1 cellular context compared by ENCODE assay signal in the genomic region with DNA sequence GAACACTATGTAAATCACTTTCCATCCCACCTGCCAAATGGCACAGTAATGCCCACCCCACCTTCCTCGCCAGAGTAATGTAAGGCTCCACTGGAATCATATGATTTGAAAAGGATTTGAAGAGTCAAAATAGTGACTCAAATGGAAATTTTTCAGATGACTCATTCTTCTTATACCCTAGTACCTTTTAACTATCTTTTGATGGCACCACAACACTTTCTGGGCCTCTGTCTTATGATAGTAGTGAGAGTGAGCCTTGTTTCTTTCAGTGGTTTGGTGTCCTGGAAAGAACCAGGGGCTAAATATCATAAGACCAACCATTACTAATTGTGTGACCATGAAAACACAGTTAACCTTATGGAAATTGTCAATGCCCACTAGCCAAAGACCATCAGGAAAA.
TF ChIP-seq lines count a peak whose summit lies in the region.

No MANE protein-coding gene starts in this region.

TF ChIP-seq in SK-N-SH treated with all-trans-retinoic acid at 6 μM for 48 hours, 23 proteins besides CTCF, POLR2A, EP300 and RAD21 (continued from another document):
- TF ChIP-seq, protein P1, sequence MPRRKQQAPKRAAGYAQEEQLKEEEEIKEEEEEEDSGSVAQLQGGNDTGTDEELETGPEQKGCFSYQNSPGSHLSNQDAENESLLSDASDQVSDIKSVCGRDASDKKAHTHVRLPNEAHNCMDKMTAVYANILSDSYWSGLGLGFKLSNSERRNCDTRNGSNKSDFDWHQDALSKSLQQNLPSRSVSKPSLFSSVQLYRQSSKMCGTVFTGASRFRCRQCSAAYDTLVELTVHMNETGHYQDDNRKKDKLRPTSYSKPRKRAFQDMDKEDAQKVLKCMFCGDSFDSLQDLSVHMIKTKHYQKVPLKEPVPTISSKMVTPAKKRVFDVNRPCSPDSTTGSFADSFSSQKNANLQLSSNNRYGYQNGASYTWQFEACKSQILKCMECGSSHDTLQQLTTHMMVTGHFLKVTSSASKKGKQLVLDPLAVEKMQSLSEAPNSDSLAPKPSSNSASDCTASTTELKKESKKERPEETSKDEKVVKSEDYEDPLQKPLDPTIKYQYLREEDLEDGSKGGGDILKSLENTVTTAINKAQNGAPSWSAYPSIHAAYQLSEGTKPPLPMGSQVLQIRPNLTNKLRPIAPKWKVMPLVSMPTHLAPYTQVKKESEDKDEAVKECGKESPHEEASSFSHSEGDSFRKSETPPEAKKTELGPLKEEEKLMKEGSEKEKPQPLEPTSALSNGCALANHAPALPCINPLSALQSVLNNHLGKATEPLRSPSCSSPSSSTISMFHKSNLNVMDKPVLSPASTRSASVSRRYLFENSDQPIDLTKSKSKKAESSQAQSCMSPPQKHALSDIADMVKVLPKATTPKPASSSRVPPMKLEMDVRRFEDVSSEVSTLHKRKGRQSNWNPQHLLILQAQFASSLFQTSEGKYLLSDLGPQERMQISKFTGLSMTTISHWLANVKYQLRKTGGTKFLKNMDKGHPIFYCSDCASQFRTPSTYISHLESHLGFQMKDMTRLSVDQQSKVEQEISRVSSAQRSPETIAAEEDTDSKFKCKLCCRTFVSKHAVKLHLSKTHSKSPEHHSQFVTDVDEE (CRISPR knock-in tag; IDR thresholded peaks at IDR 0.05): no peak
